Comparison of ENCODE assay signal across 17 cellular contexts in genomic region chr17:72901657-72902056, GRCh38.
"Had no signal": no experiment of that assay in that cellular context is flagged by ENCODE, and none has a peak within 500 bp of the region (broad histone marks: within the 10 kb centered on the region; RNA-seq: fewer than 3 reads in every experiment).

No MANE protein-coding gene starts in this region.

- H3K4me1 ChIP-seq: psoas muscle, right lobe of liver, tibial artery, upper lobe of right lung, vagina had no signal

- H3K27me3 ChIP-seq: neutrophil, right lobe of liver, tibial artery, upper lobe of right lung, vagina had no signal

- H3K36me3 ChIP-seq: right lobe of liver, upper lobe of right lung, vagina had no signal

- H3K4me3 ChIP-seq: psoas muscle, right lobe of liver, tibial artery, upper lobe of right lung, vagina had no signal

- H3K27me3 Mint-ChIP-seq: naive B cell had no signal

- H3K9me3 Mint-ChIP-seq: stimulated activated effector memory CD8-positive, alpha-beta T cell treated with anti-CD3 and anti-CD28 coated beads, Interleukin-12 subunit alpha, Interleukin-12 subunit beta, amount 100 ng/mL, for 72 hours had no signal

- H3K27ac Mint-ChIP-seq: stimulated activated effector memory CD8-positive, alpha-beta T cell treated with anti-CD3 and anti-CD28 coated beads, Interleukin-12 subunit alpha, Interleukin-12 subunit beta, amount 100 ng/mL, for 72 hours had no signal

- H3K4me3 Mint-ChIP-seq: naive B cell; nephron; stimulated activated effector memory CD8-positive, alpha-beta T cell treated with anti-CD3 and anti-CD28 coated beads, Interleukin-12 subunit alpha, Interleukin-12 subunit beta, amount 100 ng/mL, for 72 hours had no signal

- H3K9me3 ChIP-seq: neutrophil, psoas muscle, right lobe of liver, tibial artery, upper lobe of right lung, vagina had no signal

- ATAC-seq: psoas muscle; right lobe of liver; stimulated activated effector memory CD8-positive, alpha-beta T cell treated with anti-CD3 and anti-CD28 coated beads, Interleukin-12 subunit alpha, Interleukin-12 subunit beta, amount 100 ng/mL, for 72 hours; stimulated activated naive CD8-positive, alpha-beta T cell treated with anti-CD3 and anti-CD28 coated beads, Interleukin-15, Interleukin-2, amounts not matched to agents 100 U/mL and 50 U/mL, for 24 hours; upper lobe of right lung had no signal

- H3K36me3 Mint-ChIP-seq: stimulated activated effector memory CD8-positive, alpha-beta T cell treated with anti-CD3 and anti-CD28 coated beads, Interleukin-12 subunit alpha, Interleukin-12 subunit beta, amount 100 ng/mL, for 72 hours had no signal

- H3K27ac ChIP-seq: neutrophil, psoas muscle, right lobe of liver, tibial artery, upper lobe of right lung, vagina had no signal

- DNase-seq: foreskin melanocyte; head of caudate nucleus; hippocampal formation; kidney glomerular epithelial cell; mesendoderm; naive B cell; psoas muscle; right lobe of liver; stimulated activated CD4-positive, alpha-beta T cell treated with anti-CD3 and anti-CD28 coated beads, Interleukin-4, amount 100 ng/mL, for 1 hour; stimulated activated CD8-positive, alpha-beta memory T cell treated with anti-CD3 and anti-CD28 coated beads, Interleukin-4, amount 100 ng/mL, for 48 hours; stimulated activated naive CD8-positive, alpha-beta T cell treated with anti-CD3 and anti-CD28 coated beads, Interleukin-15, Interleukin-2, amounts not matched to agents 100 U/mL and 50 U/mL, for 24 hours; tibial artery; upper lobe of right lung had no signal
